8 cellular contexts compared by ENCODE assay signal in the genomic region with DNA sequence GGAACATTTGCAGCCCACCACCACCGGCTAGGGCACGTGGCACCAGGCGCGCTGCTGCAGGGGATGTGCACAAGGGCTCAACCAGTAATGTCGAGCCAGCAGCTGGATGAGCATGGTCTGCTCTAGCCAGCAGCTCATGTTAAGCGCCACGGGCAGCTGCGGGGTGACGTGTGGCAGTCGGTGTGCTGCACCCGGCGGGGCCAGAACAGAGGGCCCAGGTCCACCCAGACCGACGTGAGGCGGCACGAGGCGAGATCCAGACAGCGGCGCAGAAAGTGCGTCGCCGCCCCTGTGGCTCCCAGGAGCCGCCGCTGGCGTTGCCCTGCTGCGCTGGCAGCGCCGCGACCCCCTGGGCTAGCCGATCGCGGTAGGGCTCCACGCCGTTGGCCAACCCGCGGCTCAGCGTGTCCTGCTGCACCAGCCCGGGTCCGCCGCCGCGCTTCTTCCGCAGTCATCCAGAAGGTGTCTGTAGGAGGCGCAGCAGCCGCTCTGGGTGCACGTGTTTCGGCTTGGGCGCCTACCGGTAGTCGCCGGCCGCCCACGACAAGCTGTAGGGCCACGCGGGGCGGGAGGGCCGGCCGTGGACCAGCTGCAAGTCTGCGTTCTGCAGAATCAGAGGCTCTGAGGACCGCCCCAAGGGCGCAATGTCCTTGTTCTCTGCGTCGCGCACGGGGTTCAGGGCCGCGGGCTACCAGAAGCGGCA. TPM values are rescaled to one million over a fixed set of nuclear protein-coding genes. Genes with fewer than 3 reads are reported as not detected.
DNase-seq lines count a peak whose midpoint lies in the region; ATAC-seq and TF ChIP-seq lines count a peak whose summit lies in the region.
"Had no signal": no experiment of that assay in that cellular context is flagged by ENCODE, and none has a peak within 500 bp of the region (broad histone marks: within the 10 kb centered on the region; RNA-seq: fewer than 3 reads in every experiment).

No MANE protein-coding gene starts in this region.

- peak overlapping the region; percentile 9 for H3K18ac ChIP-seq in H9 (ENCODE audit: insufficient read length, low read depth, low read length)

- H3K9me3 Mint-ChIP-seq in H9 (no peaks in the 10 kb centered on the region; a peak in 1 of 5 replicates), brain (no peaks in the 10 kb centered on the region)
- H3K9me3 Mint-ChIP-seq in T-helper 2 cell treated with Interferon-gamma antibody and Interleukin-4, amounts not matched to agents 5 μg/mL and 100 μg/mL, for 36 hours: no peaks in the 10 kb centered on the region

- H2BK15ac ChIP-seq in H9 (ENCODE audit: low read depth, low read length): no peak overlapping the region

- H3K27me3 ChIP-seq in H9 (ENCODE audit: insufficient read depth, low read length): no peaks in the 10 kb centered on the region; the same call in 1 of the 2 replicates

- H2BK12ac ChIP-seq in H9 (ENCODE audit: insufficient read length, low read depth, low read length): no peak overlapping the region

- no CpG with 5 or more reads among the region's 68 CpGs for WGBS in H9 (ENCODE audit: extremely low coverage, insufficient read length, low lambda C conversion rate)

- no peak overlapping the region for H4K5ac ChIP-seq in H9 (ENCODE audit: insufficient read length, low read depth, low read length)

- H3K56ac ChIP-seq in H9 (ENCODE audit: insufficient read length, low read depth, low read length): no peak overlapping the region

- no peak overlapping the region for H3K4ac ChIP-seq in H9 (ENCODE audit: low read depth, low read length)

- H2BK120ac ChIP-seq in H9 (ENCODE audit: low read depth, low read length, poor library complexity, severe bottlenecking): no peak overlapping the region

- no peak overlapping the region for H3K27ac ChIP-seq in H9 (ENCODE audit: insufficient read length, low read depth, low read length)

- no peaks in the 10 kb centered on the region for H3K9me3 ChIP-seq in H9 (ENCODE audit: control insufficient read depth, low read depth, low read length)

- H3K4me2 ChIP-seq in H9 (ENCODE audit: insufficient read depth, insufficient read length, low read length): peak overlapping the region; percentile 41

- H3K27ac Mint-ChIP-seq in H9: no peak overlapping the region
- H3K27ac Mint-ChIP-seq in T-helper 2 cell treated with Interferon-gamma antibody and Interleukin-4, amounts not matched to agents 5 μg/mL and 100 μg/mL, for 36 hours: no peak overlapping the region
- peak overlapping the region in 2 of 5 experiments; percentile 93 to 94 for H3K27ac Mint-ChIP-seq in brain

- H4K20me1 ChIP-seq in H9 (ENCODE audit: control insufficient read depth, insufficient read depth, insufficient read length): no peaks in the 10 kb centered on the region

- H4K8ac ChIP-seq in H9 (replicated peaks; ENCODE audit: insufficient read length, low read depth, low read length): no peak overlapping the region

- H2AFZ ChIP-seq in H9 (ENCODE audit: low read length): no peak overlapping the region

- no peak overlapping the region for H2BK20ac ChIP-seq in H9 (ENCODE audit: low read depth, low read length, poor library complexity, severe bottlenecking)

- peak; percentile 59 for TF ChIP-seq CTCF in H9 (conservative IDR thresholded peaks at IDR 0.05)
- TF ChIP-seq CTCF in brain (conservative IDR thresholded peaks at IDR 0.05): peak in 1 of 2 experiments; percentile 63

- no peak overlapping the region for H3K9ac ChIP-seq in H9 (ENCODE audit: extremely low read depth, insufficient read length, low read length)

- peaks cover 11% of the 10 kb centered on the region for H3K23me2 ChIP-seq in H9 (ENCODE audit: insufficient read length, low read depth, low read length, poor library complexity, severe bottlenecking)

- no peaks in the 10 kb centered on the region for H3K79me2 ChIP-seq in H9 (ENCODE audit: insufficient read depth, low read length)

- H3K4me3 Mint-ChIP-seq in H9: peak overlapping the region; percentile 61 to 78
- peak overlapping the region; percentile 50 for H3K4me3 Mint-ChIP-seq in T-helper 2 cell treated with Interferon-gamma antibody and Interleukin-4, amounts not matched to agents 5 μg/mL and 100 μg/mL, for 36 hours
- peak overlapping the region in 3 of 5 experiments; percentile 74 to 81 (median 76) for H3K4me3 Mint-ChIP-seq in brain

- no peak overlapping the region for H3T11ph ChIP-seq in H9 (ENCODE audit: low read length)

- H3K4me1 Mint-ChIP-seq in H9 (peaks cover 24 to 29% of the 10 kb centered on the region in 2 experiments), brain (peaks cover 31% of the 10 kb centered on the region)
- H3K4me1 Mint-ChIP-seq in T-helper 2 cell treated with Interferon-gamma antibody and Interleukin-4, amounts not matched to agents 5 μg/mL and 100 μg/mL, for 36 hours (ENCODE audit: low read depth): peaks cover 7% of the 10 kb centered on the region

- H3K36me3 Mint-ChIP-seq in H9 (ENCODE audit: insufficient read depth in 1 of 3, low read depth in 3 of 3) (peaks cover 5 to 18% (median 12%) of the 10 kb centered on the region in 3 experiments; a peak in 6 of 7 replicates), brain (peaks cover under 1% of the 10 kb centered on the region)
- H3K36me3 Mint-ChIP-seq in T-helper 2 cell treated with Interferon-gamma antibody and Interleukin-4, amounts not matched to agents 5 μg/mL and 100 μg/mL, for 36 hours (ENCODE audit: low read depth): peaks cover 5% of the 10 kb centered on the region

- no peak overlapping the region for H4K91ac ChIP-seq in H9 (ENCODE audit: insufficient read length, low read depth, low read length)

- POLR2A ChIA-PET in HEK293T (lab: Yijun Ruan, JAX): interaction anchor here (0.7 to 7.4 kb wide), 8 partner anchors 12 to 136 kb away, joined by 3 to 78 read pairs (median 7); partner anchors contain the start of genes ANKRD54, EIF3L, GCAT and MICALL1

- CTCF ChIA-PET in HEK293T (lab: Yijun Ruan, JAX): interaction anchor here (0.7 to 2.9 kb wide), 12 partner anchors 10 to 147 kb away, joined by 3 to 69 read pairs (median 4); partner anchors contain the start of genes ANKRD54, GCAT and LGALS1

- no peaks in the 10 kb centered on the region for H3K79me1 ChIP-seq in H9 (ENCODE audit: insufficient read depth, low read depth, low read length, poor library complexity, severe bottlenecking)

- no peak overlapping the region for H2AK5ac ChIP-seq in H9 (ENCODE audit: insufficient read length, low read length)

- no peak overlapping the region for H3K23ac ChIP-seq in H9 (ENCODE audit: insufficient read length, low read depth, low read length)

- H2BK5ac ChIP-seq in H9 (ENCODE audit: insufficient read length, low read length): no peak overlapping the region

- H3K14ac ChIP-seq in H9 (ENCODE audit: insufficient read depth, low read length): peak overlapping the region; percentile 28

- DNase-seq in H9 (peak; percentile 77), left kidney (ENCODE audit: low read depth, low spot score) (peak; percentile 81), HEK293T (ENCODE audit: extremely low spot score) (no peak)
- peak; percentile 73 for DNase-seq in T-helper 2 cell treated with Interferon-gamma antibody and Interleukin-4, amounts not matched to agents 5 μg/mL and 100 μg/mL, for 36 hours (ENCODE audit: low spot score)
- peak; percentile 71 to 78 for DNase-seq in stimulated activated CD4-positive, alpha-beta T cell treated with anti-CD3 and anti-CD28 coated beads, Interleukin-2, amount 100 ng/mL, for 24 hours

- ATAC-seq in GM21723 (IDR thresholded peaks at IDR 0.05; ENCODE audit: unreplicated experiment): no peak

- peaks cover 3% of the 10 kb centered on the region; the same call in 1 of the 2 replicates for H3K4me1 ChIP-seq in H9 (ENCODE audit: insufficient read depth, low read length)

- H3K27me3 Mint-ChIP-seq in H9 (ENCODE audit: low read depth) (peaks cover 46% of the 10 kb centered on the region), brain (peaks cover 46% of the 10 kb centered on the region)
- H3K27me3 Mint-ChIP-seq in T-helper 2 cell treated with Interferon-gamma antibody and Interleukin-4, amounts not matched to agents 5 μg/mL and 100 μg/mL, for 36 hours (ENCODE audit: low read depth): peaks cover 32% of the 10 kb centered on the region

TF ChIP-seq in HEK293T, 16 proteins besides CTCF, POLR2A, EP300 and RAD21:
- no peak for TF ChIP-seq BHLHE40 (IDR thresholded peaks at IDR 0.05; ENCODE audit: borderline replicate concordance)
- TF ChIP-seq L3MBTL2 (conservative IDR thresholded peaks at IDR 0.05): no peak
- TF ChIP-seq NFRKB (IDR thresholded peaks at IDR 0.05): no peak
- TF ChIP-seq FOXA1 (IDR thresholded peaks at IDR 0.05): no peak
- TF ChIP-seq, protein P1, sequence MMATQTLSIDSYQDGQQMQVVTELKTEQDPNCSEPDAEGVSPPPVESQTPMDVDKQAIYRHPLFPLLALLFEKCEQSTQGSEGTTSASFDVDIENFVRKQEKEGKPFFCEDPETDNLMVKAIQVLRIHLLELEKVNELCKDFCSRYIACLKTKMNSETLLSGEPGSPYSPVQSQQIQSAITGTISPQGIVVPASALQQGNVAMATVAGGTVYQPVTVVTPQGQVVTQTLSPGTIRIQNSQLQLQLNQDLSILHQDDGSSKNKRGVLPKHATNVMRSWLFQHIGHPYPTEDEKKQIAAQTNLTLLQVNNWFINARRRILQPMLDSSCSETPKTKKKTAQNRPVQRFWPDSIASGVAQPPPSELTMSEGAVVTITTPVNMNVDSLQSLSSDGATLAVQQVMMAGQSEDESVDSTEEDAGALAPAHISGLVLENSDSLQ (IDR thresholded peaks at IDR 0.05): no peak
- TF ChIP-seq ELF4 (IDR thresholded peaks at IDR 0.05): no peak
- TF ChIP-seq CTBP1 (IDR thresholded peaks at IDR 0.05; ENCODE audit: borderline replicate concordance): no peak
- no peak for TF ChIP-seq FOXM1 (IDR thresholded peaks at IDR 0.05; ENCODE audit: borderline replicate concordance)
- TF ChIP-seq HDGF (IDR thresholded peaks at IDR 0.05; ENCODE audit: borderline replicate concordance): no peak
- TF ChIP-seq ARNT (IDR thresholded peaks at IDR 0.05): no peak
- TF ChIP-seq ZNF384 (IDR thresholded peaks at IDR 0.05): no peak
- no peak for TF ChIP-seq FOXK2 (IDR thresholded peaks at IDR 0.05)
- no peak for TF ChIP-seq SUZ12 (IDR thresholded peaks at IDR 0.05)
- TF ChIP-seq LEF1 (IDR thresholded peaks at IDR 0.05; ENCODE audit: borderline replicate concordance): no peak
- TF ChIP-seq SP1 (IDR thresholded peaks at IDR 0.05): no peak
- TF ChIP-seq TARDBP (IDR thresholded peaks at IDR 0.05): no peak

RNA-seq across cellular contexts. Expression of gene GALR3, which starts 4.6 kb away (rescaled TPM):
- total RNA-seq in H9 (2021): 0.31 and 0.59 TPM in 2 replicates
- not detected for polyA plus RNA-seq in brain (ENCODE audit: insufficient read depth, low read depth, low replicate concordance)
- total RNA-seq: activated CD8-positive, alpha-beta memory T cell treated with anti-CD3 and anti-CD28 coated beads for 36 hours had no signal

RNA-seq across cellular contexts. Expression of gene GCAT, which starts 10.8 kb away (rescaled TPM):
- 26.9 and 28.8 TPM in 2 replicates for total RNA-seq in H9 (2021)
- 32.1 TPM for polyA plus RNA-seq in brain (ENCODE audit: insufficient read depth, low read depth, low replicate concordance)

RNA-seq across cellular contexts. Expression of gene ANKRD54, which starts 25.6 kb away (rescaled TPM):
- 14.4 and 15.3 TPM in 2 replicates for total RNA-seq in H9 (2021)
- polyA plus RNA-seq in brain (ENCODE audit: insufficient read depth, low read depth, low replicate concordance): 35.2 TPM

RNA-seq across cellular contexts. Expression of gene EIF3L, which starts 30.7 kb away (rescaled TPM):
- 736 and 739 TPM in 2 replicates for total RNA-seq in H9 (2021)
- polyA plus RNA-seq in brain (ENCODE audit: insufficient read depth, low read depth, low replicate concordance): 527 TPM
